Comparison of ENCODE assay signal across 19 cellular contexts in genomic region chr1:201665036-201665435, GRCh38.
"Had no signal": no experiment of that assay in that cellular context is flagged by ENCODE, and none has a peak within 500 bp of the region (broad histone marks: within the 10 kb centered on the region; RNA-seq: fewer than 3 reads in every experiment).

No MANE protein-coding gene starts in this region.

- H3K36me3 ChIP-seq: adrenal gland, lower lobe of right lung, ovary, right lobe of liver, stomach, transverse colon had no signal

- DNase-seq: activated CD4-positive, alpha-beta T cell treated with anti-CD3 and anti-CD28 coated beads for 1 hour; activated CD4-positive, alpha-beta T cell treated with anti-CD3 and anti-CD28 coated beads, Interleukin-2, amount 50 U/mL, for 1 hour; activated CD8-positive, alpha-beta T cell treated with anti-CD3 and anti-CD28 coated beads, Interleukin-2, amount 10 ng/mL, durations not matched to agents 7 days and 5 days; adrenal gland; effector CD8-positive, alpha-beta T cell; erythroblast; foreskin fibroblast; immature natural killer cell; lower lobe of right lung; natural killer cell; ovary; right lobe of liver; small intestine; stimulated activated CD4-positive, alpha-beta T cell treated with anti-CD3 and anti-CD28 coated beads, Interleukin-2, amount 100 ng/mL, for 24 hours; stomach; T-cell; transverse colon had no signal

- H3K4me1 ChIP-seq: adrenal gland, lower lobe of right lung, right lobe of liver, transverse colon had no signal

- ATAC-seq: activated CD8-positive, alpha-beta T cell treated with anti-CD3 and anti-CD28 coated beads, Interleukin-2, amount 10 ng/mL, durations not matched to agents 7 days and 5 days; left lobe of liver; lower lobe of right lung; natural killer cell; right lobe of liver; stimulated activated effector memory CD8-positive, alpha-beta T cell treated with anti-CD3 and anti-CD28 coated beads, Interleukin-12 subunit alpha, Interleukin-12 subunit beta, amount 100 ng/mL, for 72 hours; T-cell had no signal

- H3K27ac ChIP-seq: adrenal gland, lower lobe of right lung, ovary, right lobe of liver, stomach, transverse colon had no signal

- H3K4me3 ChIP-seq: adrenal gland, lower lobe of right lung, ovary, right lobe of liver, stomach, transverse colon had no signal

- H3K27me3 ChIP-seq: adrenal gland, ovary, right lobe of liver, stomach, transverse colon had no signal

- H3K9me3 ChIP-seq: adrenal gland, lower lobe of right lung, ovary, right lobe of liver, stomach, transverse colon had no signal
